In genomic region chr14:35573911-35574310, GRCh38 we compare ENCODE assay signal across 1 cellular context.
A peak's percentile ranks its signal among the peaks of the same experiment; 100 is the strongest.
TF ChIP-seq lines count a peak whose summit lies in the region.

No MANE protein-coding gene starts in this region.

TF ChIP-seq in HepG2, 621 proteins besides CTCF, POLR2A, EP300 and RAD21:
- TF ChIP-seq TCF7L2 (IDR thresholded peaks at IDR 0.05; ENCODE audit: low read depth, low read length) (0 out of 2 replicates have a peak, but pooled peaks have one; percentile 22), ISX (CRISPR knock-in tag; conservative IDR thresholded peaks at IDR 0.05) (no peak)
TF ChIP-seq in HepG2: peak in this region for 1.
